23 cellular contexts compared by ENCODE assay signal in the genomic region with DNA sequence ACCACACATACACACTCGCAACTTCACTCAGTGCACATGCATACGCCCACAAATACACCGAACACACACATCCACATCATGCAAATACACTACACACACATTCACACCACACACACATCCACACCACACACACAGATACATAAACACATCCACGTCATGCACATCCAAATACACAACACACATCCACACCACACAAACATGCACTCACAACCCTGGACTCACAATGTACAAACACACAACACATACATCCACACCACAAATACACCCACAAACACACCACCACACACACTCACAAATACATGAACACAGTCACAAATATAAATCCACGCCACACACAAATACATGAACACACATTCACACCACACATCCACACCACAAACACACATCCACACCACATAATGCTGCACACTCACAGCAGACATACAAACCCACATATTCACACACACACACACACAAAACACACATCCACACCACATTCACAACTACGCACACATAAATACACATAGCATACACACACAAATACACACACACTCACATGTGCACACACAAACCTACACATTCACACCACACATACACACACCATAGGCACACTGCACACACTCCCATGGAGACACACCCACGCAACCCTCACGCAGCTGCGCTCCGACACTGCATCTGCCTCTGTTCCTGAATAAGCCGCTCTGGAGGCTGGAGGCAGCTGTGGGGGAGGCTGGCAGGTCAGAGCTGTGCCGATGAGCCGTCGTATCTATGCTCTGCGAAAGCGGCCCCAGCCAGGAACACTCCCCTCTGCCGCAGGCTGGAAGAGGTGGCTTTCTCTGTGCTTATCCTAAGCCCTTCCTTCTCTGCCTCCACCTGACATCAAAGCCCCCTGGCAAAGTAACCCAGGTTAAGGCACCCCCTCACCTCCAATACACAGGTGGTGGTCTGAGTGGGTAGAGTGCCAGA.
A peak's percentile ranks its signal among the peaks of the same experiment; 100 is the strongest.
DNase-seq lines count a peak whose midpoint lies in the region; ATAC-seq, FAIRE-seq and TF ChIP-seq lines count a peak whose summit lies in the region.
"Had no signal": no experiment of that assay in that cellular context is flagged by ENCODE, and none has a peak within 500 bp of the region (broad histone marks: within the 10 kb centered on the region; RNA-seq: fewer than 3 reads in every experiment).

No MANE protein-coding gene starts in this region.

- H3K27me3 ChIP-seq in GM12878 (replicated peaks in 1 of 2; ENCODE audit: control insufficient read depth in 2 of 2, insufficient read depth in 2 of 2, low read length in 1 of 2) (no peaks in the 10 kb centered on the region), vagina (no peaks in the 10 kb centered on the region)
- H3K27me3 ChIP-seq: gastroesophageal sphincter had no signal

- TF ChIP-seq RAD21 in GM12878 (IDR thresholded peaks at IDR 0.05; ENCODE audit: insufficient read depth, low read depth, low read length), result no peak

- SMC1A ChIA-PET in GM12878 (lab: Charles Lee; ENCODE audit: uncharacterized antibody, unreplicated experiment), result interaction anchor here (1.0 to 2.5 kb wide), 3 partner anchors 12 to 393 kb away, joined by 3 to 5 read pairs (median 5); no protein-coding TSS in a partner anchor

- no peak for ATAC-seq in GM12878
- ATAC-seq in GM18520 (IDR thresholded peaks at IDR 0.05; ENCODE audit: unreplicated experiment), result no peak
- ATAC-seq: activated CD8-positive, alpha-beta T cell treated with anti-CD3 and anti-CD28 coated beads for 36 hours; esophagus mucosa; gastroesophageal sphincter had no signal

- TF ChIP-seq EP300 in GM12878 (IDR thresholded peaks at IDR 0.05; ENCODE audit: borderline replicate concordance in 1 of 2, control insufficient read depth in 1 of 2, low read depth in 2 of 2, low read length in 2 of 2), result no peak

- FAIRE-seq in GM12878 (lab: Jason Lieb, UNC), result peak; percentile 13
- FAIRE-seq in urothelium cell line (lab: Jason Lieb, UNC), result no peak
- FAIRE-seq: small intestine had no signal

- H3K9me3 ChIP-seq in GM12878 (replicated peaks; ENCODE audit: control insufficient read depth, insufficient read depth, low read length) (no peaks in the 10 kb centered on the region), vagina (no peaks in the 10 kb centered on the region)
- H3K9me3 ChIP-seq: gastroesophageal sphincter had no signal

- no peak for TF ChIP-seq CTCF in GM12878 (IDR thresholded peaks at IDR 0.05 in 2 of 3, conservative IDR thresholded peaks at IDR 0.05 in 1 of 3; ENCODE audit: control insufficient read depth in 2 of 3, extremely low read depth in 1 of 3, insufficient read depth in 1 of 3, low read depth in 3 of 3, low read length in 3 of 3)
- TF ChIP-seq CTCF in vagina (IDR thresholded peaks at IDR 0.05), result no peak

- no peak overlapping the region for H2AFZ ChIP-seq in GM12878 (ENCODE audit: control insufficient read depth, low read depth, low read length)

- H3K4me1 ChIP-seq in GM12878 (ENCODE audit: control insufficient read depth, insufficient read depth, low read length) (no peaks in the 10 kb centered on the region), vagina (no peaks in the 10 kb centered on the region)

- 73% methylated on average over 17 of the region's 17 CpGs for WGBS in GM12878 (ENCODE audit: insufficient coverage, insufficient replicate concordance, low lambda C conversion rate, missing lambda C conversion rate)

- DNase-seq in NCI-H524 (lab: John Stamatoyannopoulos, UW) (peak; percentile 19 to 36), NCI-H524 treated with DMSO at 0.1 percent for 48 hours (lab: John Stamatoyannopoulos, UW) (no peak), GM12878 (ENCODE audit: low read depth, low spot score) (no peak), islet precursor cell (peak; percentile 64), urothelium cell line (ENCODE audit: low spot score) (peak; percentile 23), cerebellar nuclear complex (lab: John Stamatoyannopoulos, UW) (no peak), vagina (ENCODE audit: extremely low spot score in 2 of 2) (no peak)
- DNase-seq: activated CD8-positive, alpha-beta T cell treated with anti-CD3 and anti-CD28 coated beads for 36 hours; activated naive CD4-positive, alpha-beta T cell; DND-41; effector CD4-positive, alpha-beta T cell; HFFc6; NCI-H1436 treated with DMSO at 0.1 percent for 48 hours; small intestine; stimulated activated CD4-positive, alpha-beta T cell treated with anti-CD3 and anti-CD28 coated beads, Interleukin-2, amount 100 ng/mL, for 48 hours; T-helper 9 cell had no signal

- H3K4me3 ChIP-seq in GM12878 (no peak overlapping the region), vagina (no peak overlapping the region)
- H3K4me3 ChIP-seq: MG63, SK-N-MC had no signal

- CTCF ChIA-PET in GM12878 (lab: Yijun Ruan, JAX), result interaction anchor here (0.7 to 1.4 kb wide), 2 partner anchors 18 to 391 kb away, joined by 3 to 4 read pairs; no protein-coding TSS in a partner anchor

- H4K20me1 ChIP-seq in GM12878 (ENCODE audit: control insufficient read depth, insufficient read depth), result no peaks in the 10 kb centered on the region

- H3K9ac ChIP-seq in GM12878 (ENCODE audit: control insufficient read depth, insufficient read depth, low read length), result no peak overlapping the region

- H3K4me2 ChIP-seq in GM12878 (ENCODE audit: control insufficient read depth, insufficient read depth), result no peak overlapping the region

- RAD21 ChIA-PET in GM12878 (lab: Charles Lee; ENCODE audit: unreplicated experiment), result interaction anchor here (0.6 to 2.2 kb wide), 3 partner anchors 20 to 142 kb away, joined by 3 to 5 read pairs (median 4); a partner anchor contains a TSS

- BruUV-seq in GM12878 (replicated peaks; lab: Mats Ljungman, UMichigan), result no TSS peak

- H3K27ac ChIP-seq in GM12878 (ENCODE audit: control insufficient read depth, insufficient read depth) (no peak overlapping the region), vagina (no peak overlapping the region)
- H3K27ac ChIP-seq: 22Rv1, SK-N-MC, tibial nerve had no signal

- intact Hi-C loops in GM12878 (cut with micrococcal nuclease; ENCODE audit: unreplicated experiment), result loop anchor here (5.0 kb wide), 1 partner anchor 82 kb away; no protein-coding TSS in a partner anchor
- intact Hi-C loops in vagina (cut with DNase I), result no loop called here

- H3K79me2 ChIP-seq in GM12878 (ENCODE audit: control insufficient read depth, insufficient read depth, low read length), result no peaks in the 10 kb centered on the region

- H3K36me3 ChIP-seq in GM12878 (ENCODE audit: control insufficient read depth in 2 of 2, insufficient read depth in 2 of 2, low read length in 1 of 2) (no peaks in the 10 kb centered on the region), vagina (no peaks in the 10 kb centered on the region)
- H3K36me3 ChIP-seq: gastroesophageal sphincter, MG63, tibial nerve had no signal

- in situ Hi-C loops in GM12878 (cut with MboI), result no loop called here

- no peak for TF ChIP-seq POLR2A in GM12878 (IDR thresholded peaks at IDR 0.05; ENCODE audit: low read depth, low read length)
- no peak for TF ChIP-seq POLR2A in vagina (IDR thresholded peaks at IDR 0.05)

- POLR2A ChIA-PET in GM12878 (lab: Charles Lee), result no interaction called here

TF ChIP-seq in GM12878, 131 proteins besides CTCF, POLR2A, EP300 and RAD21:
- TF ChIP-seq, protein P1, sequence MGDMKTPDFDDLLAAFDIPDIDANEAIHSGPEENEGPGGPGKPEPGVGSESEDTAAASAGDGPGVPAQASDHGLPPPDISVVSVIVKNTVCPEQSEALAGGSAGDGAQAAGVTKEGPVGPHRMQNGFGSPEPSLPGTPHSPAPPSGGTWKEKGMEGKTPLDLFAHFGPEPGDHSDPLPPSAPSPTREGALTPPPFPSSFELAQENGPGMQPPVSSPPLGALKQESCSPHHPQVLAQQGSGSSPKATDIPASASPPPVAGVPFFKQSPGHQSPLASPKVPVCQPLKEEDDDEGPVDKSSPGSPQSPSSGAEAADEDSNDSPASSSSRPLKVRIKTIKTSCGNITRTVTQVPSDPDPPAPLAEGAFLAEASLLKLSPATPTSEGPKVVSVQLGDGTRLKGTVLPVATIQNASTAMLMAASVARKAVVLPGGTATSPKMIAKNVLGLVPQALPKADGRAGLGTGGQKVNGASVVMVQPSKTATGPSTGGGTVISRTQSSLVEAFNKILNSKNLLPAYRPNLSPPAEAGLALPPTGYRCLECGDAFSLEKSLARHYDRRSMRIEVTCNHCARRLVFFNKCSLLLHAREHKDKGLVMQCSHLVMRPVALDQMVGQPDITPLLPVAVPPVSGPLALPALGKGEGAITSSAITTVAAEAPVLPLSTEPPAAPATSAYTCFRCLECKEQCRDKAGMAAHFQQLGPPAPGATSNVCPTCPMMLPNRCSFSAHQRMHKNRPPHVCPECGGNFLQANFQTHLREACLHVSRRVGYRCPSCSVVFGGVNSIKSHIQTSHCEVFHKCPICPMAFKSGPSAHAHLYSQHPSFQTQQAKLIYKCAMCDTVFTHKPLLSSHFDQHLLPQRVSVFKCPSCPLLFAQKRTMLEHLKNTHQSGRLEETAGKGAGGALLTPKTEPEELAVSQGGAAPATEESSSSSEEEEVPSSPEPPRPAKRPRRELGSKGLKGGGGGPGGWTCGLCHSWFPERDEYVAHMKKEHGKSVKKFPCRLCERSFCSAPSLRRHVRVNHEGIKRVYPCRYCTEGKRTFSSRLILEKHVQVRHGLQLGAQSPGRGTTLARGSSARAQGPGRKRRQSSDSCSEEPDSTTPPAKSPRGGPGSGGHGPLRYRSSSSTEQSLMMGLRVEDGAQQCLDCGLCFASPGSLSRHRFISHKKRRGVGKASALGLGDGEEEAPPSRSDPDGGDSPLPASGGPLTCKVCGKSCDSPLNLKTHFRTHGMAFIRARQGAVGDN (IDR thresholded peaks at IDR 0.05), result no peak
- TF ChIP-seq ZBED1 (IDR thresholded peaks at IDR 0.05; ENCODE audit: borderline replicate concordance) (no peak), BRCA1 (IDR thresholded peaks at IDR 0.05; ENCODE audit: low read depth, low read length) (no peak), CHD4 (IDR thresholded peaks at IDR 0.05) (no peak), CBX5 (IDR thresholded peaks at IDR 0.05; ENCODE audit: low read depth) (no peak), MTA3 (IDR thresholded peaks at IDR 0.05; ENCODE audit: borderline replicate concordance, low read length) (no peak), FOXK2 (IDR thresholded peaks at IDR 0.05) (peak; percentile 26), TBL1XR1 (IDR thresholded peaks at IDR 0.05; ENCODE audit: low read depth, low read length) (no peak)
- TF ChIP-seq, protein P2, sequence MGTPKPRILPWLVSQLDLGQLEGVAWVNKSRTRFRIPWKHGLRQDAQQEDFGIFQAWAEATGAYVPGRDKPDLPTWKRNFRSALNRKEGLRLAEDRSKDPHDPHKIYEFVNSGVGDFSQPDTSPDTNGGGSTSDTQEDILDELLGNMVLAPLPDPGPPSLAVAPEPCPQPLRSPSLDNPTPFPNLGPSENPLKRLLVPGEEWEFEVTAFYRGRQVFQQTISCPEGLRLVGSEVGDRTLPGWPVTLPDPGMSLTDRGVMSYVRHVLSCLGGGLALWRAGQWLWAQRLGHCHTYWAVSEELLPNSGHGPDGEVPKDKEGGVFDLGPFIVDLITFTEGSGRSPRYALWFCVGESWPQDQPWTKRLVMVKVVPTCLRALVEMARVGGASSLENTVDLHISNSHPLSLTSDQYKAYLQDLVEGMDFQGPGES (IDR thresholded peaks at IDR 0.05), result no peak

Comparison
In these comparisons a context has a peak if more than half of its experiments do, and no peak if none do; other contexts are left out.
1. DNase-seq: peak in NCI-H524 (2 of 2), islet precursor cell (single experiment) and urothelium cell line (single experiment); none in NCI-H524 treated with DMSO at 0.1 percent for 48 hours (single experiment), GM12878 (single experiment), cerebellar nuclear complex (0 of 2) and vagina (0 of 2).